Comparison of ENCODE assay signal across 8 cellular contexts in genomic region chr1:107965112-107965991, GRCh38. TPM values are rescaled to one million over a fixed set of nuclear protein-coding genes. Genes with fewer than 3 reads are reported as not detected.
DNase-seq lines count a peak whose midpoint lies in the region; ATAC-seq and TF ChIP-seq lines count a peak whose summit lies in the region.

TSS of gene VAV3 (minus strand) at chr1:107965180. CDS start at chr1:107964869, 311 bp downstream.

- peak within 1 kb of the TSS; percentile 70 for H3K9ac ChIP-seq in OCI-LY1 (ENCODE audit: low read length)

- peak within 1 kb of the TSS; percentile 82 for H3K4me3 ChIP-seq in OCI-LY1 (ENCODE audit: low read depth, low read length, poor library complexity, severe bottlenecking)
- H3K4me3 ChIP-seq in fibroblast of mammary gland (ENCODE audit: control insufficient read depth, low read depth, low read length), result peak within 1 kb of the TSS; percentile 38
- peak within 1 kb of the TSS; percentile 71 to 75 for H3K4me3 ChIP-seq in muscle layer of duodenum (ENCODE audit: low read depth in 1 of 2, low read length in 2 of 2)

- H3K36me3 Mint-ChIP-seq in activated T-helper 17 cell treated with anti-CD3 and anti-CD28 coated beads, Interleukin-2, amount 50 U/mL, for 72 hours (ENCODE audit: low read depth), result no peaks in the 10 kb centered on the region
- H3K36me3 Mint-ChIP-seq in stimulated activated effector memory CD8-positive, alpha-beta T cell treated with anti-CD3 and anti-CD28 coated beads, Interleukin-12 subunit alpha, Interleukin-12 subunit beta, amount 100 ng/mL, for 72 hours, result peaks cover 12% of the 10 kb centered on the region

- peak within 1 kb of the TSS; percentile 1; the same call in 1 of the 2 replicates for H2AFZ ChIP-seq in OCI-LY1 (ENCODE audit: low read length)

- CTCF ChIA-PET in HEK293T (lab: Yijun Ruan, JAX), result interaction anchor here (0.7 to 1.1 kb wide), 3 partner anchors 14 to 282 kb away, joined by 3 read pairs; no protein-coding TSS in a partner anchor

- no peaks in the 10 kb centered on the region for H4K20me1 ChIP-seq in OCI-LY1 (ENCODE audit: insufficient read depth, low read length)

- H3K4me3 Mint-ChIP-seq in activated T-helper 17 cell treated with anti-CD3 and anti-CD28 coated beads, Interleukin-2, amount 50 U/mL, for 72 hours, result peak within 1 kb of the TSS; percentile 95
- H3K4me3 Mint-ChIP-seq in stimulated activated effector memory CD8-positive, alpha-beta T cell treated with anti-CD3 and anti-CD28 coated beads, Interleukin-12 subunit alpha, Interleukin-12 subunit beta, amount 100 ng/mL, for 72 hours, result peak within 1 kb of the TSS; percentile 90

- H3K36me3 ChIP-seq in OCI-LY1 (ENCODE audit: insufficient read depth, low read length) (no peaks in the 10 kb centered on the region), muscle layer of duodenum (ENCODE audit: control insufficient read depth in 1 of 2, insufficient read depth in 2 of 2, low read length in 2 of 2) (no peaks in the 10 kb centered on the region)

- peak; percentile 57 for ATAC-seq in activated T-helper 17 cell treated with anti-CD3 and anti-CD28 coated beads, Interleukin-2, amount 50 U/mL, for 72 hours (replicated peaks)
- ATAC-seq in stimulated activated effector memory CD8-positive, alpha-beta T cell treated with anti-CD3 and anti-CD28 coated beads, Interleukin-12 subunit alpha, Interleukin-12 subunit beta, amount 100 ng/mL, for 72 hours, result peak; percentile 69

- no peaks in the 10 kb centered on the region for H3K27me3 Mint-ChIP-seq in activated T-helper 17 cell treated with anti-CD3 and anti-CD28 coated beads, Interleukin-2, amount 50 U/mL, for 72 hours

- no peaks in the 10 kb centered on the region for H3F3A ChIP-seq in OCI-LY1 (ENCODE audit: insufficient read depth, low read length)

- peak within 1 kb of the TSS; percentile 92 for H3K27ac Mint-ChIP-seq in activated T-helper 17 cell treated with anti-CD3 and anti-CD28 coated beads, Interleukin-2, amount 50 U/mL, for 72 hours
- H3K27ac Mint-ChIP-seq in stimulated activated effector memory CD8-positive, alpha-beta T cell treated with anti-CD3 and anti-CD28 coated beads, Interleukin-12 subunit alpha, Interleukin-12 subunit beta, amount 100 ng/mL, for 72 hours, result peak within 1 kb of the TSS; percentile 90

- TF ChIP-seq CTCF in OCI-LY1 (IDR thresholded peaks at IDR 0.05; ENCODE audit: low read length), result peak; percentile 54; the same call in 1 of the 2 replicates
- TF ChIP-seq CTCF in fibroblast of mammary gland (conservative IDR thresholded peaks at IDR 0.05; ENCODE audit: control insufficient read depth, insufficient read depth, low read depth, low read length), result peak; percentile 10

- H3K9me3 ChIP-seq in OCI-LY1 (ENCODE audit: low read length) (no peaks in the 10 kb centered on the region), muscle layer of duodenum (ENCODE audit: control insufficient read depth in 1 of 2, low read length in 2 of 2) (no peaks in the 10 kb centered on the region)

- H3K27ac ChIP-seq in OCI-LY1 (ENCODE audit: low read depth, low read length, poor library complexity, severe bottlenecking) (peak within 1 kb of the TSS; percentile 58), muscle layer of duodenum (ENCODE audit: low read length) (peak within 1 kb of the TSS; percentile 64)

- peaks cover 6% of the 10 kb centered on the region; the same call in 1 of the 2 replicates for H3K79me2 ChIP-seq in OCI-LY1 (ENCODE audit: insufficient read depth, low read length)

- H3K9me3 Mint-ChIP-seq in activated T-helper 17 cell treated with anti-CD3 and anti-CD28 coated beads, Interleukin-2, amount 50 U/mL, for 72 hours, result no peaks in the 10 kb centered on the region
- H3K9me3 Mint-ChIP-seq in stimulated activated effector memory CD8-positive, alpha-beta T cell treated with anti-CD3 and anti-CD28 coated beads, Interleukin-12 subunit alpha, Interleukin-12 subunit beta, amount 100 ng/mL, for 72 hours, result no peaks in the 10 kb centered on the region

- H3K9me2 ChIP-seq in OCI-LY1 (ENCODE audit: low read depth, low read length), result no peaks in the 10 kb centered on the region

- peak within 1 kb of the TSS; percentile 97 for H3K4me2 ChIP-seq in OCI-LY1 (ENCODE audit: low read length)

- no peaks in the 10 kb centered on the region for H3K27me3 ChIP-seq in OCI-LY1 (ENCODE audit: insufficient read depth, low read length)
- no peaks in the 10 kb centered on the region for H3K27me3 ChIP-seq in muscle layer of duodenum (ENCODE audit: low read depth, low read length)

- H3K4me1 ChIP-seq in OCI-LY1 (ENCODE audit: insufficient read depth, low read length, severe bottlenecking) (peaks cover 26% of the 10 kb centered on the region), muscle layer of duodenum (ENCODE audit: control insufficient read depth in 1 of 2, insufficient read depth in 2 of 2, low read length in 2 of 2) (peaks cover 0 to 18% of the 10 kb centered on the region in 2 donors)

- peaks cover 7% of the 10 kb centered on the region for H3K4me1 Mint-ChIP-seq in activated T-helper 17 cell treated with anti-CD3 and anti-CD28 coated beads, Interleukin-2, amount 50 U/mL, for 72 hours
- peaks cover 27% of the 10 kb centered on the region for H3K4me1 Mint-ChIP-seq in stimulated activated effector memory CD8-positive, alpha-beta T cell treated with anti-CD3 and anti-CD28 coated beads, Interleukin-12 subunit alpha, Interleukin-12 subunit beta, amount 100 ng/mL, for 72 hours

- DNase-seq in Ammon's horn (ENCODE audit: low spot score) (peak; percentile 64), HEK293T (ENCODE audit: extremely low spot score) (peak; percentile 85), fibroblast of mammary gland (ENCODE audit: low read depth) (peak; percentile 51), RKO (ENCODE audit: low spot score) (no peak)
- peak; percentile 59 to 86 for DNase-seq in stimulated activated effector memory CD8-positive, alpha-beta T cell treated with anti-CD3 and anti-CD28 coated beads, Interleukin-12 subunit alpha, Interleukin-12 subunit beta, amount 100 ng/mL, for 72 hours (ENCODE audit: low spot score in 2 of 2)

- POLR2A ChIA-PET in HEK293T (lab: Yijun Ruan, JAX), result interaction anchor here (0.7 to 1.2 kb wide), 3 partner anchors 9 to 235 kb away, joined by 3 to 5 read pairs (median 3); partner anchors contain the start of gene SLC25A24

TF ChIP-seq in HEK293T, 16 proteins besides CTCF, POLR2A, EP300 and RAD21:
- TF ChIP-seq TARDBP (IDR thresholded peaks at IDR 0.05), result no peak
- TF ChIP-seq ZNF384 (IDR thresholded peaks at IDR 0.05), result no peak
- TF ChIP-seq SUZ12 (IDR thresholded peaks at IDR 0.05), result no peak
- no peak for TF ChIP-seq LEF1 (IDR thresholded peaks at IDR 0.05; ENCODE audit: borderline replicate concordance)
- no peak for TF ChIP-seq ELF4 (IDR thresholded peaks at IDR 0.05)

RNA-seq across cellular contexts. Expression of gene VAV3, which starts in this region (rescaled TPM):
- total RNA-seq in activated T-helper 17 cell treated with anti-CD3 and anti-CD28 coated beads, Interleukin-2, amount 50 U/mL, for 72 hours, result 1 to 10 TPM; 1.7 to 4.9 TPM
